Comparison of ENCODE assay signal across 8 cellular contexts in genomic region chr14:64703393-64704144, GRCh38. TPM values are rescaled to one million over a fixed set of nuclear protein-coding genes. Genes with fewer than 3 reads are reported as not detected.
DNase-seq lines count a peak whose midpoint lies in the region; ATAC-seq and TF ChIP-seq lines count a peak whose summit lies in the region.

No MANE protein-coding gene starts in this region.

- TSS peak; percentile 89 for BruUV-seq in PC-9 (replicated peaks; lab: Mats Ljungman, UMichigan)

- H3K4me2 ChIP-seq in PC-9 (peak overlapping the region; percentile 96), trophoblast cell (ENCODE audit: low read length) (peak overlapping the region; percentile 91)

- no peaks in the 10 kb centered on the region for H4K20me1 ChIP-seq in PC-9 (ENCODE audit: insufficient read depth)

- peaks cover 40% of the 10 kb centered on the region for H3K79me1 ChIP-seq in trophoblast cell (ENCODE audit: low read length)

- intact Hi-C loops in PC-9 (cut with micrococcal nuclease; ENCODE audit: unreplicated experiment), result loop anchor here (1.0 to 10.0 kb wide), 7 partner anchors 17 to 199 kb away; partner anchors contain the start of genes HSPA2, ZBTB1 and ZBTB25

- H3K27me3 ChIP-seq in PC-9 (ENCODE audit: insufficient read depth, low read depth) (no peaks in the 10 kb centered on the region), esophagus (ENCODE audit: control insufficient read depth in 1 of 2, insufficient read depth in 2 of 2, low read length in 2 of 2) (no peaks in the 10 kb centered on the region), trophoblast cell (ENCODE audit: insufficient read depth, low read length) (no peaks in the 10 kb centered on the region)

- no peaks in the 10 kb centered on the region for H3K9me2 ChIP-seq in PC-9 (ENCODE audit: insufficient read depth)

- no peak overlapping the region for H3K23ac ChIP-seq in trophoblast cell (ENCODE audit: low read length)

- peaks cover 69% of the 10 kb centered on the region for H3K4me1 ChIP-seq in PC-9 (replicated peaks; ENCODE audit: insufficient read depth)
- H3K4me1 ChIP-seq in esophagus (ENCODE audit: control insufficient read depth in 2 of 2, insufficient read depth in 2 of 2, low read length in 1 of 2), result peaks cover 7 to 27% of the 10 kb centered on the region in 2 donors
- H3K4me1 ChIP-seq in trophoblast cell (ENCODE audit: control insufficient read depth in 1 of 2, insufficient read depth in 2 of 2, low read length in 2 of 2), result peaks cover 10 to 30% of the 10 kb centered on the region in 2 experiments

- WGBS in esophagus, 2 donors, result 13 to 14% methylated on average over 26 of the region's 26 CpGs
- no CpG with 5 or more reads among the region's 26 CpGs for WGBS in trophoblast cell (ENCODE audit: extremely low coverage, insufficient coverage, insufficient read length)

- TF ChIP-seq CTCF in PC-9 (conservative IDR thresholded peaks at IDR 0.05), result no peak

- H2AK5ac ChIP-seq in trophoblast cell (ENCODE audit: low read length), result peak overlapping the region; percentile 12

- peak overlapping the region; percentile 30 for H4K8ac ChIP-seq in trophoblast cell (ENCODE audit: low read depth, low read length)

- H2BK120ac ChIP-seq in trophoblast cell (ENCODE audit: insufficient read depth, low read length, poor library complexity), result peak overlapping the region; percentile 71

- H3K79me2 ChIP-seq in PC-9 (ENCODE audit: low read depth), result peaks cover 34% of the 10 kb centered on the region
- peaks cover 32% of the 10 kb centered on the region for H3K79me2 ChIP-seq in trophoblast cell (ENCODE audit: control insufficient read depth, insufficient read depth, low read length, poor library complexity)

- peak overlapping the region; percentile 16 for H3K4ac ChIP-seq in trophoblast cell (ENCODE audit: low read depth, low read length)

- H4K91ac ChIP-seq in trophoblast cell (ENCODE audit: low read depth, low read length), result peak overlapping the region; percentile 47

- no peak for ATAC-seq in GM18867 (IDR thresholded peaks at IDR 0.05; ENCODE audit: unreplicated experiment)

- H3K27ac ChIP-seq in PC-9 (peak overlapping the region; percentile 49), esophagus (ENCODE audit: low read depth in 2 of 2, low read length in 1 of 2) (peak overlapping the region; percentile 84 to 91), trophoblast cell (ENCODE audit: low read depth, low read length) (peak overlapping the region; percentile 93)

- H3K14ac ChIP-seq in trophoblast cell (ENCODE audit: low read length), result peak overlapping the region; percentile 52

- peak; percentile 76 for DNase-seq in COR-L47 (lab: John Stamatoyannopoulos, UW)
- no peak for DNase-seq in PC-9
- DNase-seq in trophoblast cell, result peak in 1 of 2 donors; percentile 62
- DNase-seq in H4 (ENCODE audit: low spot score), result no peak
- no peak for DNase-seq in globus pallidus (ENCODE audit: low spot score)
- DNase-seq in NCI-H2227 treated with DMSO at 0.1 percent for 48 hours (lab: John Stamatoyannopoulos, UW), result no peak

- H2BK5ac ChIP-seq in trophoblast cell (ENCODE audit: low read depth, low read length, poor library complexity), result peak overlapping the region; percentile 59

- H3K9me3 ChIP-seq in PC-9 (ENCODE audit: insufficient read depth, low read depth) (no peaks in the 10 kb centered on the region), esophagus (ENCODE audit: control insufficient read depth in 2 of 2, insufficient read depth in 1 of 2, low read depth in 1 of 2, low read length in 1 of 2) (no peaks in the 10 kb centered on the region), trophoblast cell (ENCODE audit: insufficient read depth, low read depth, low read length) (no peaks in the 10 kb centered on the region)

- H3K36me3 ChIP-seq in PC-9 (ENCODE audit: low read depth) (no peaks in the 10 kb centered on the region), esophagus (ENCODE audit: control insufficient read depth in 2 of 2, insufficient read depth in 2 of 2, low read length in 1 of 2) (no peaks in the 10 kb centered on the region), trophoblast cell (ENCODE audit: control insufficient read depth in 1 of 2, insufficient read depth in 2 of 2, low read length in 2 of 2) (no peaks in the 10 kb centered on the region)

- peak overlapping the region; percentile 36 for H3K18ac ChIP-seq in trophoblast cell (ENCODE audit: low read length)

- peak overlapping the region; percentile 95 for H2AFZ ChIP-seq in PC-9
- peak overlapping the region; percentile 1 for H2AFZ ChIP-seq in trophoblast cell (ENCODE audit: insufficient read depth, low read length, poor library complexity)

- peak overlapping the region; percentile 32 for H2BK12ac ChIP-seq in trophoblast cell (ENCODE audit: low read length)

- H4K12ac ChIP-seq in trophoblast cell (ENCODE audit: low read depth, low read length), result peak overlapping the region; percentile 7

- POLR2A ChIA-PET in PC-9 (lab: Charles Lee; ENCODE audit: unreplicated experiment), result interaction anchor here (0.5 to 0.7 kb wide), 6 partner anchors 10 to 266 kb away, joined by 3 to 7 read pairs (median 4); no protein-coding TSS in a partner anchor

- H3K9ac ChIP-seq in trophoblast cell (ENCODE audit: low read length), result peak overlapping the region; percentile 63

- H3K4me3 ChIP-seq in PC-9, result peak overlapping the region; percentile 97
- peak overlapping the region; percentile 88 to 90 for H3K4me3 ChIP-seq in esophagus (ENCODE audit: low read depth in 1 of 2, low read length in 2 of 2)
- H3K4me3 ChIP-seq in trophoblast cell (ENCODE audit: low read depth, low read length), result peak overlapping the region; percentile 72

- H3F3A ChIP-seq in PC-9 (ENCODE audit: insufficient read depth, low read depth), result peaks cover 42% of the 10 kb centered on the region

- CTCF ChIA-PET in PC-9 (lab: Charles Lee), result no interaction called here

RNA-seq across cellular contexts. Expression of gene PLEKHG3, which starts 0.7 kb away (rescaled TPM):
- 59.3 and 61.7 TPM in 2 replicates for total RNA-seq in PC-9 (2021)
- 10 to 100 TPM; 23.1 to 27.1 TPM for polyA plus RNA-seq in esophagus
- polyA plus RNA-seq in trophoblast cell (2013), result 54.5 and 57.2 TPM in 2 replicates
- total RNA-seq in H4 (2014; rRNA removed; shearing (Covaris generic)), result 4.6 and 8.9 TPM in 2 replicates
